In genomic region chr12:51217133-51217967, GRCh38 we compare ENCODE assay signal across 1 cellular context.
A peak's percentile ranks its signal among the peaks of the same experiment; 100 is the strongest.
TF ChIP-seq lines count a peak whose summit lies in the region.

No MANE protein-coding gene starts in this region.

TF ChIP-seq in HepG2, 621 proteins besides CTCF, POLR2A, EP300 and RAD21 (continued from another document and continues in another):
- no peak for TF ChIP-seq ZBTB49 (CRISPR knock-in tag; IDR thresholded peaks at IDR 0.05; ENCODE audit: borderline replicate concordance)
- TF ChIP-seq MYNN (CRISPR knock-in tag; IDR thresholded peaks at IDR 0.05; ENCODE audit: low read depth): no peak
- 0 out of 2 replicates have a peak, but pooled peaks have one; percentile 20 for TF ChIP-seq ZNF768 (CRISPR knock-in tag; IDR thresholded peaks at IDR 0.05)
- TF ChIP-seq, protein P1, sequence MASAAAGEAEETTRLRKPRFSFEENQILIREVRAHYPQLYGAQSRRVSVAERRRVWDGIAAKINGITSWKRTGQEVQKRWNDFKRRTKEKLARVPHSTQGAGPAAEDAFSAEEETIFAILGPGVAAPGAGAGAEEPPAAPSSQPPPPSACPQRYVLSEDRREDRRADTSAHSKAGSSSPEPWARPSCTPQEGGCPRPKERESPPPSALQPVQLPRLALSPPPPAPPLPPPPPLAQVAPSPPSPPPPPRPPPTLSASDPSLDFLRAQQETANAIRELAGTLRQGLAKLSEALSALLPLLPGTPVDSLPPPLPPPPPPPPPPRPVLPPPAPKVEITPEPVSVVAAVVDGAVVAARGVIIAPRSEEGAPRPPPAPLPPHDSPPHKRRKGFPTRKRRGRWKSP (CRISPR knock-in tag; IDR thresholded peaks at IDR 0.05): no peak
- TF ChIP-seq ZNF10 (CRISPR knock-in tag; IDR thresholded peaks at IDR 0.05; ENCODE audit: borderline replicate concordance, low read depth): no peak
- no peak for TF ChIP-seq STAT5B (CRISPR knock-in tag; IDR thresholded peaks at IDR 0.05)
- no peak for TF ChIP-seq CBX5 (CRISPR knock-in tag; IDR thresholded peaks at IDR 0.05; ENCODE audit: borderline replicate concordance)
- TF ChIP-seq HDAC1 (CRISPR knock-in tag; IDR thresholded peaks at IDR 0.05): 0 out of 2 replicates have a peak, but pooled peaks have one; percentile 16
- no peak for TF ChIP-seq ETV6 (CRISPR knock-in tag; conservative IDR thresholded peaks at IDR 0.05)
- TF ChIP-seq ZNF382 (CRISPR knock-in tag; IDR thresholded peaks at IDR 0.05; ENCODE audit: borderline replicate concordance): no peak
- TF ChIP-seq, protein P2, sequence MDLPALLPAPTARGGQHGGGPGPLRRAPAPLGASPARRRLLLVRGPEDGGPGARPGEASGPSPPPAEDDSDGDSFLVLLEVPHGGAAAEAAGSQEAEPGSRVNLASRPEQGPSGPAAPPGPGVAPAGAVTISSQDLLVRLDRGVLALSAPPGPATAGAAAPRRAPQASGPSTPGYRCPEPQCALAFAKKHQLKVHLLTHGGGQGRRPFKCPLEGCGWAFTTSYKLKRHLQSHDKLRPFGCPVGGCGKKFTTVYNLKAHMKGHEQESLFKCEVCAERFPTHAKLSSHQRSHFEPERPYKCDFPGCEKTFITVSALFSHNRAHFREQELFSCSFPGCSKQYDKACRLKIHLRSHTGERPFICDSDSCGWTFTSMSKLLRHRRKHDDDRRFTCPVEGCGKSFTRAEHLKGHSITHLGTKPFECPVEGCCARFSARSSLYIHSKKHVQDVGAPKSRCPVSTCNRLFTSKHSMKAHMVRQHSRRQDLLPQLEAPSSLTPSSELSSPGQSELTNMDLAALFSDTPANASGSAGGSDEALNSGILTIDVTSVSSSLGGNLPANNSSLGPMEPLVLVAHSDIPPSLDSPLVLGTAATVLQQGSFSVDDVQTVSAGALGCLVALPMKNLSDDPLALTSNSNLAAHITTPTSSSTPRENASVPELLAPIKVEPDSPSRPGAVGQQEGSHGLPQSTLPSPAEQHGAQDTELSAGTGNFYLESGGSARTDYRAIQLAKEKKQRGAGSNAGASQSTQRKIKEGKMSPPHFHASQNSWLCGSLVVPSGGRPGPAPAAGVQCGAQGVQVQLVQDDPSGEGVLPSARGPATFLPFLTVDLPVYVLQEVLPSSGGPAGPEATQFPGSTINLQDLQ (CRISPR knock-in tag; IDR thresholded peaks at IDR 0.05): no peak
- no peak for TF ChIP-seq RBFOX2 (IDR thresholded peaks at IDR 0.05; ENCODE audit: low read depth, low read length)
- TF ChIP-seq GRHL1 (CRISPR knock-in tag; conservative IDR thresholded peaks at IDR 0.05): no peak
- TF ChIP-seq TOPORS (CRISPR knock-in tag; IDR thresholded peaks at IDR 0.05): no peak
- TF ChIP-seq GABPA (IDR thresholded peaks at IDR 0.05; ENCODE audit: low read depth, low read length): no peak
- TF ChIP-seq GABPA (CRISPR knock-in tag; IDR thresholded peaks at IDR 0.05; ENCODE audit: low read depth): no peak
- no peak for TF ChIP-seq SIX1 (CRISPR knock-in tag; IDR thresholded peaks at IDR 0.05; ENCODE audit: borderline replicate concordance)
- TF ChIP-seq, protein P3, sequence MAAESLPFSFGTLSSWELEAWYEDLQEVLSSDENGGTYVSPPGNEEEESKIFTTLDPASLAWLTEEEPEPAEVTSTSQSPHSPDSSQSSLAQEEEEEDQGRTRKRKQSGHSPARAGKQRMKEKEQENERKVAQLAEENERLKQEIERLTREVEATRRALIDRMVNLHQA (CRISPR knock-in tag; IDR thresholded peaks at IDR 0.05): no peak
- TF ChIP-seq SMARCC2 (IDR thresholded peaks at IDR 0.05): no peak
- TF ChIP-seq, protein P4, sequence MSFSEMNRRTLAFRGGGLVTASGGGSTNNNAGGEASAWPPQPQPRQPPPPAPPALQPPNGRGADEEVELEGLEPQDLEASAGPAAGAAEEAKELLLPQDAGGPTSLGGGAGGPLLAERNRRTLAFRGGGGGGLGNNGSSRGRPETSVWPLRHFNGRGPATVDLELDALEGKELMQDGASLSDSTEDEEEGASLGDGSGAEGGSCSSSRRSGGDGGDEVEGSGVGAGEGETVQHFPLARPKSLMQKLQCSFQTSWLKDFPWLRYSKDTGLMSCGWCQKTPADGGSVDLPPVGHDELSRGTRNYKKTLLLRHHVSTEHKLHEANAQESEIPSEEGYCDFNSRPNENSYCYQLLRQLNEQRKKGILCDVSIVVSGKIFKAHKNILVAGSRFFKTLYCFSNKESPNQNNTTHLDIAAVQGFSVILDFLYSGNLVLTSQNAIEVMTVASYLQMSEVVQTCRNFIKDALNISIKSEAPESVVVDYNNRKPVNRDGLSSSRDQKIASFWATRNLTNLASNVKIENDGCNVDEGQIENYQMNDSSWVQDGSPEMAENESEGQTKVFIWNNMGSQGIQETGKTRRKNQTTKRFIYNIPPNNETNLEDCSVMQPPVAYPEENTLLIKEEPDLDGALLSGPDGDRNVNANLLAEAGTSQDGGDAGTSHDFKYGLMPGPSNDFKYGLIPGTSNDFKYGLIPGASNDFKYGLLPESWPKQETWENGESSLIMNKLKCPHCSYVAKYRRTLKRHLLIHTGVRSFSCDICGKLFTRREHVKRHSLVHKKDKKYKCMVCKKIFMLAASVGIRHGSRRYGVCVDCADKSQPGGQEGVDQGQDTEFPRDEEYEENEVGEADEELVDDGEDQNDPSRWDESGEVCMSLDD (CRISPR knock-in tag; IDR thresholded peaks at IDR 0.05; ENCODE audit: borderline replicate concordance): peak; percentile 73; the same call in 1 of the 2 replicates
- no peak for TF ChIP-seq MEIS2 (CRISPR knock-in tag; IDR thresholded peaks at IDR 0.05)
- TF ChIP-seq, protein P5, sequence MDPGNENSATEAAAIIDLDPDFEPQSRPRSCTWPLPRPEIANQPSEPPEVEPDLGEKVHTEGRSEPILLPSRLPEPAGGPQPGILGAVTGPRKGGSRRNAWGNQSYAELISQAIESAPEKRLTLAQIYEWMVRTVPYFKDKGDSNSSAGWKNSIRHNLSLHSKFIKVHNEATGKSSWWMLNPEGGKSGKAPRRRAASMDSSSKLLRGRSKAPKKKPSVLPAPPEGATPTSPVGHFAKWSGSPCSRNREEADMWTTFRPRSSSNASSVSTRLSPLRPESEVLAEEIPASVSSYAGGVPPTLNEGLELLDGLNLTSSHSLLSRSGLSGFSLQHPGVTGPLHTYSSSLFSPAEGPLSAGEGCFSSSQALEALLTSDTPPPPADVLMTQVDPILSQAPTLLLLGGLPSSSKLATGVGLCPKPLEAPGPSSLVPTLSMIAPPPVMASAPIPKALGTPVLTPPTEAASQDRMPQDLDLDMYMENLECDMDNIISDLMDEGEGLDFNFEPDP (CRISPR knock-in tag; conservative IDR thresholded peaks at IDR 0.05): no peak
- TF ChIP-seq, protein P6, sequence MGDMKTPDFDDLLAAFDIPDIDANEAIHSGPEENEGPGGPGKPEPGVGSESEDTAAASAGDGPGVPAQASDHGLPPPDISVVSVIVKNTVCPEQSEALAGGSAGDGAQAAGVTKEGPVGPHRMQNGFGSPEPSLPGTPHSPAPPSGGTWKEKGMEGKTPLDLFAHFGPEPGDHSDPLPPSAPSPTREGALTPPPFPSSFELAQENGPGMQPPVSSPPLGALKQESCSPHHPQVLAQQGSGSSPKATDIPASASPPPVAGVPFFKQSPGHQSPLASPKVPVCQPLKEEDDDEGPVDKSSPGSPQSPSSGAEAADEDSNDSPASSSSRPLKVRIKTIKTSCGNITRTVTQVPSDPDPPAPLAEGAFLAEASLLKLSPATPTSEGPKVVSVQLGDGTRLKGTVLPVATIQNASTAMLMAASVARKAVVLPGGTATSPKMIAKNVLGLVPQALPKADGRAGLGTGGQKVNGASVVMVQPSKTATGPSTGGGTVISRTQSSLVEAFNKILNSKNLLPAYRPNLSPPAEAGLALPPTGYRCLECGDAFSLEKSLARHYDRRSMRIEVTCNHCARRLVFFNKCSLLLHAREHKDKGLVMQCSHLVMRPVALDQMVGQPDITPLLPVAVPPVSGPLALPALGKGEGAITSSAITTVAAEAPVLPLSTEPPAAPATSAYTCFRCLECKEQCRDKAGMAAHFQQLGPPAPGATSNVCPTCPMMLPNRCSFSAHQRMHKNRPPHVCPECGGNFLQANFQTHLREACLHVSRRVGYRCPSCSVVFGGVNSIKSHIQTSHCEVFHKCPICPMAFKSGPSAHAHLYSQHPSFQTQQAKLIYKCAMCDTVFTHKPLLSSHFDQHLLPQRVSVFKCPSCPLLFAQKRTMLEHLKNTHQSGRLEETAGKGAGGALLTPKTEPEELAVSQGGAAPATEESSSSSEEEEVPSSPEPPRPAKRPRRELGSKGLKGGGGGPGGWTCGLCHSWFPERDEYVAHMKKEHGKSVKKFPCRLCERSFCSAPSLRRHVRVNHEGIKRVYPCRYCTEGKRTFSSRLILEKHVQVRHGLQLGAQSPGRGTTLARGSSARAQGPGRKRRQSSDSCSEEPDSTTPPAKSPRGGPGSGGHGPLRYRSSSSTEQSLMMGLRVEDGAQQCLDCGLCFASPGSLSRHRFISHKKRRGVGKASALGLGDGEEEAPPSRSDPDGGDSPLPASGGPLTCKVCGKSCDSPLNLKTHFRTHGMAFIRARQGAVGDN (CRISPR knock-in tag; IDR thresholded peaks at IDR 0.05): no peak; the same call in none of the 2 replicates
- TF ChIP-seq FOXA1 (IDR thresholded peaks at IDR 0.05): no peak
- peak; percentile 21; the same call in 1 of the 2 replicates for TF ChIP-seq FOXA1 (CRISPR knock-in tag; IDR thresholded peaks at IDR 0.05)
- TF ChIP-seq, protein P7, sequence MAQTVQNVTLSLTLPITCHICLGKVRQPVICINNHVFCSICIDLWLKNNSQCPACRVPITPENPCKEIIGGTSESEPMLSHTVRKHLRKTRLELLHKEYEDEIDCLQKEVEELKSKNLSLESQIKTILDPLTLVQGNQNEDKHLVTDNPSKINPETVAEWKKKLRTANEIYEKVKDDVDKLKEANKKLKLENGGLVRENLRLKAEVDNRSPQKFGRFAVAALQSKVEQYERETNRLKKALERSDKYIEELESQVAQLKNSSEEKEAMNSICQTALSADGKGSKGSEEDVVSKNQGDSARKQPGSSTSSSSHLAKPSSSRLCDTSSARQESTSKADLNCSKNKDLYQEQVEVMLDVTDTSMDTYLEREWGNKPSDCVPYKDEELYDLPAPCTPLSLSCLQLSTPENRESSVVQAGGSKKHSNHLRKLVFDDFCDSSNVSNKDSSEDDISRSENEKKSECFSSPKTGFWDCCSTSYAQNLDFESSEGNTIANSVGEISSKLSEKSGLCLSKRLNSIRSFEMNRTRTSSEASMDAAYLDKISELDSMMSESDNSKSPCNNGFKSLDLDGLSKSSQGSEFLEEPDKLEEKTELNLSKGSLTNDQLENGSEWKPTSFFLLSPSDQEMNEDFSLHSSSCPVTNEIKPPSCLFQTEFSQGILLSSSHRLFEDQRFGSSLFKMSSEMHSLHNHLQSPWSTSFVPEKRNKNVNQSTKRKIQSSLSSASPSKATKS (CRISPR knock-in tag; IDR thresholded peaks at IDR 0.05): no peak
- no peak for TF ChIP-seq BRD4 (CRISPR knock-in tag; IDR thresholded peaks at IDR 0.05)
- no peak for TF ChIP-seq CBX2 (IDR thresholded peaks at IDR 0.05; ENCODE audit: low read depth, low read length)
- no peak for TF ChIP-seq CBX2 (CRISPR knock-in tag; IDR thresholded peaks at IDR 0.05; ENCODE audit: low read depth)
- TF ChIP-seq ZNF776 (CRISPR knock-in tag; IDR thresholded peaks at IDR 0.05): no peak
- TF ChIP-seq, protein P8, sequence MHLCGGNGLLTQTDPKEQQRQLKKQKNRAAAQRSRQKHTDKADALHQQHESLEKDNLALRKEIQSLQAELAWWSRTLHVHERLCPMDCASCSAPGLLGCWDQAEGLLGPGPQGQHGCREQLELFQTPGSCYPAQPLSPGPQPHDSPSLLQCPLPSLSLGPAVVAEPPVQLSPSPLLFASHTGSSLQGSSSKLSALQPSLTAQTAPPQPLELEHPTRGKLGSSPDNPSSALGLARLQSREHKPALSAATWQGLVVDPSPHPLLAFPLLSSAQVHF (CRISPR knock-in tag; IDR thresholded peaks at IDR 0.05): no peak
- TF ChIP-seq TRIM24 (CRISPR knock-in tag; IDR thresholded peaks at IDR 0.05): no peak
- TF ChIP-seq RELA (CRISPR knock-in tag; IDR thresholded peaks at IDR 0.05): no peak
- peak; percentile 2; the same call in 1 of the 2 replicates for TF ChIP-seq MED1 (CRISPR knock-in tag; IDR thresholded peaks at IDR 0.05)
- TF ChIP-seq ZNF562 (CRISPR knock-in tag; IDR thresholded peaks at IDR 0.05; ENCODE audit: borderline replicate concordance): no peak
- TF ChIP-seq SRSF1 (optimal IDR thresholded peaks at IDR 0.05; ENCODE audit: low read depth, low read length): peak; percentile 10
- peak; percentile 26 for TF ChIP-seq HNRNPLL (IDR thresholded peaks at IDR 0.05; ENCODE audit: low read depth, low read length, poor library complexity, severe bottlenecking)
- TF ChIP-seq, protein P9, sequence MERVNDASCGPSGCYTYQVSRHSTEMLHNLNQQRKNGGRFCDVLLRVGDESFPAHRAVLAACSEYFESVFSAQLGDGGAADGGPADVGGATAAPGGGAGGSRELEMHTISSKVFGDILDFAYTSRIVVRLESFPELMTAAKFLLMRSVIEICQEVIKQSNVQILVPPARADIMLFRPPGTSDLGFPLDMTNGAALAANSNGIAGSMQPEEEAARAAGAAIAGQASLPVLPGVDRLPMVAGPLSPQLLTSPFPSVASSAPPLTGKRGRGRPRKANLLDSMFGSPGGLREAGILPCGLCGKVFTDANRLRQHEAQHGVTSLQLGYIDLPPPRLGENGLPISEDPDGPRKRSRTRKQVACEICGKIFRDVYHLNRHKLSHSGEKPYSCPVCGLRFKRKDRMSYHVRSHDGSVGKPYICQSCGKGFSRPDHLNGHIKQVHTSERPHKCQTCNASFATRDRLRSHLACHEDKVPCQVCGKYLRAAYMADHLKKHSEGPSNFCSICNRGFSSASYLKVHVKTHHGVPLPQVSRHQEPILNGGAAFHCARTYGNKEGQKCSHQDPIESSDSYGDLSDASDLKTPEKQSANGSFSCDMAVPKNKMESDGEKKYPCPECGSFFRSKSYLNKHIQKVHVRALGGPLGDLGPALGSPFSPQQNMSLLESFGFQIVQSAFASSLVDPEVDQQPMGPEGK (CRISPR knock-in tag; IDR thresholded peaks at IDR 0.05): peak; percentile 77
